ENCODE assay signal across 17 cellular contexts in genomic region chrX:53251307-53251706, GRCh38. TPM values are rescaled to one million over a fixed set of nuclear protein-coding genes. Genes with fewer than 3 reads are reported as not detected.
A peak's percentile ranks its signal among the peaks of the same experiment; 100 is the strongest.
DNase-seq lines count a peak whose midpoint lies in the region; FAIRE-seq and TF ChIP-seq lines count a peak whose summit lies in the region.
"Had no signal": no experiment of that assay in that cellular context is flagged by ENCODE, and none has a peak within 500 bp of the region (broad histone marks: within the 10 kb centered on the region; RNA-seq: fewer than 3 reads in every experiment).

No MANE protein-coding gene starts in this region.

- H3K27ac ChIP-seq in 22Rv1 (peak overlapping the region; percentile 54), Karpas-422 (ENCODE audit: low read length) (no peak overlapping the region), small intestine (ENCODE audit: low read depth in 1 of 2, low read length in 1 of 2) (no peak overlapping the region)

- no peaks in the 10 kb centered on the region for H4K20me1 ChIP-seq in Karpas-422 (ENCODE audit: insufficient read depth, low read depth, low read length)

- no peaks in the 10 kb centered on the region for H3K27me3 ChIP-seq in Karpas-422 (ENCODE audit: low read length)
- H3K27me3 ChIP-seq in small intestine (ENCODE audit: control insufficient read depth in 2 of 2, insufficient read depth in 2 of 2, low read length in 2 of 2): no peaks in the 10 kb centered on the region

- no peak overlapping the region for H3K4me3 ChIP-seq in fibroblast of pulmonary artery (replicated peaks; ENCODE audit: low read depth, low read length)
- H3K4me3 ChIP-seq in Karpas-422 (ENCODE audit: low read length): no peak overlapping the region
- H3K4me3 ChIP-seq in small intestine (ENCODE audit: low read depth in 1 of 2, low read length in 2 of 2): no peak overlapping the region

- no peaks in the 10 kb centered on the region for H3K79me2 ChIP-seq in Karpas-422 (ENCODE audit: low read length)

- TF ChIP-seq CTCF in 22Rv1 (IDR thresholded peaks at IDR 0.05) (no peak), fibroblast of pulmonary artery (IDR thresholded peaks at IDR 0.05; ENCODE audit: low read length, missing control alignments) (no peak)

- no peak overlapping the region for H2AFZ ChIP-seq in Karpas-422 (ENCODE audit: low read length)

- DNase-seq in GM04503 (ENCODE audit: low read depth) (peak; percentile 32), RPMI7951 (ENCODE audit: low read depth) (peak; percentile 81), fibroblast of pulmonary artery (ENCODE audit: low read depth) (peak; percentile 17), Karpas-422 (no peak), anterior cingulate cortex (lab: John Stamatoyannopoulos, UW) (no peak), small intestine (no peak), NCI-H526 treated with DMSO at 0.1 percent for 48 hours (lab: John Stamatoyannopoulos, UW) (no peak)
- DNase-seq: 8988T, COR-L47, H9, NCI-H146, NCI-H2227 treated with DMSO at 0.1 percent for 48 hours, NCI-H524, RPMI8226 had no signal

- no peak overlapping the region for H3K4me2 ChIP-seq in Karpas-422 (ENCODE audit: low read depth, low read length, poor library complexity, severe bottlenecking)

- WGBS in small intestine, 3 donors: 72 to 88% (median 83%) methylated on average over 2 of the region's 2 CpGs

- H3K9me2 ChIP-seq in Karpas-422 (replicated peaks; ENCODE audit: insufficient read depth, low read length): no peaks in the 10 kb centered on the region

- H3K9me3 ChIP-seq in Karpas-422 (ENCODE audit: low read length) (no peaks in the 10 kb centered on the region), small intestine (ENCODE audit: control insufficient read depth, low read depth) (no peaks in the 10 kb centered on the region)

- H3K4me1 ChIP-seq in Karpas-422 (ENCODE audit: low read length): no peaks in the 10 kb centered on the region
- no peaks in the 10 kb centered on the region for H3K4me1 ChIP-seq in small intestine (ENCODE audit: control insufficient read depth in 2 of 2, insufficient read depth in 1 of 2, low read depth in 1 of 2, low read length in 1 of 2)

- H3K36me3 ChIP-seq in Karpas-422 (ENCODE audit: insufficient read depth, low read length) (no peaks in the 10 kb centered on the region), small intestine (ENCODE audit: control insufficient read depth in 2 of 2, insufficient read depth in 2 of 2, low read length in 2 of 2) (peaks cover 0 to 5% of the 10 kb centered on the region in 2 donors)

- H3K9ac ChIP-seq in Karpas-422 (ENCODE audit: low read length): no peak overlapping the region

- no peak for FAIRE-seq in small intestine (lab: Jason Lieb, UNC)
- FAIRE-seq: HTR-8/SVneo had no signal

RNA-seq across cellular contexts. Expression of gene KDM5C, which starts 26.3 kb away (rescaled TPM):
- 67.0 and 120 TPM in 2 replicates for total RNA-seq in RPMI7951 (2014; rRNA removed; shearing (Covaris generic))
- total RNA-seq in Karpas-422 (2014; rRNA removed; shearing (Covaris generic); ENCODE audit: low replicate concordance): 52.9 and 104 TPM in 2 replicates
- polyA plus RNA-seq in small intestine: 10 to 100 TPM; 22.6 to 27.2 (median 25.7) TPM

RNA-seq across cellular contexts. Expression of gene IQSEC2, which starts 30.1 kb away (rescaled TPM):
- 28.4 and 42.4 TPM in 2 replicates for total RNA-seq in RPMI7951 (2014; rRNA removed; shearing (Covaris generic))
- 0.07 TPM in 1 of 2 replicates, not detected in the other for total RNA-seq in Karpas-422 (2014; rRNA removed; shearing (Covaris generic); ENCODE audit: low replicate concordance)
- 10 to 100 TPM; 14.9 to 44.5 (median 32.7) TPM for polyA plus RNA-seq in small intestine
- total RNA-seq: OCI-LY7 had no signal

Comparison
In these comparisons a context has a peak if more than half of its experiments do, and no peak if none do; other contexts are left out.
1. DNase-seq: peak in GM04503 (single experiment), RPMI7951 (single experiment) and fibroblast of pulmonary artery (single experiment); none in Karpas-422 (single experiment), anterior cingulate cortex (0 of 58), small intestine (single experiment) and NCI-H526 treated with DMSO at 0.1 percent for 48 hours (single experiment).
2. RNA of gene IQSEC2, which starts 30.1 kb away (total RNA-seq): 28.4 to 42.4 TPM in RPMI7951; 0.07 TPM in Karpas-422; every median in the first group is over 10 times any median in the second.